In genomic region chr22:30438559-30438958, GRCh38 we compare ENCODE assay signal across 25 cellular contexts. TPM values are rescaled to one million over a fixed set of nuclear protein-coding genes. Genes with fewer than 3 reads are reported as not detected.
"Had no signal": no experiment of that assay in that cellular context is flagged by ENCODE, and none has a peak within 500 bp of the region (broad histone marks: within the 10 kb centered on the region; RNA-seq: fewer than 3 reads in every experiment).

No MANE protein-coding gene starts in this region.

- H3K27ac Mint-ChIP-seq: activated CD4-positive, alpha-beta memory T cell treated with anti-CD3 and anti-CD28 coated beads for 36 hours; activated naive CD8-positive, alpha-beta T cell treated with anti-CD3 and anti-CD28 coated beads, Interleukin-2, amount 10 ng/mL, durations not matched to agents 7 days and 5 days; activated T-helper 2 cell treated with anti-CD3 and anti-CD28 coated beads, Interferon-gamma antibody, Interleukin-2, Interleukin-4, amounts not matched to agents 10 μg/mL and 5 μg/mL and 100 μg/mL, durations not matched to agents 14 hours and 24 hours and 36 hours; neural progenitor cell; stimulated activated naive CD8-positive, alpha-beta T cell treated with anti-CD3 and anti-CD28 coated beads, Interleukin-15, amount 100 ng/mL, for 72 hours; T-helper 2 cell treated with Interferon-gamma antibody and Interleukin-4, amounts not matched to agents 5 μg/mL and 100 μg/mL, for 36 hours; WTC11 had no signal

- H3K4me1 ChIP-seq: neural progenitor cell, upper lobe of left lung had no signal

- H3K9me3 ChIP-seq: upper lobe of left lung had no signal

- H3K27ac ChIP-seq: cardiac muscle cell, neural progenitor cell, upper lobe of left lung had no signal

- H3K36me3 Mint-ChIP-seq: neural progenitor cell had no signal

- DNase-seq: activated CD4-positive, alpha-beta memory T cell treated with anti-CD3 and anti-CD28 coated beads for 36 hours; activated CD4-positive, alpha-beta T cell treated with anti-CD3 and anti-CD28 coated beads for 4 hours; activated naive CD4-positive, alpha-beta T cell treated with Interleukin-2 at 50 U/mL for 16 hours; activated naive CD8-positive, alpha-beta T cell treated with anti-CD3 and anti-CD28 coated beads, Interleukin-2, amount 10 ng/mL, durations not matched to agents 7 days and 5 days; amygdala; foreskin fibroblast; midbrain; right cardiac atrium; stimulated activated CD4-positive, alpha-beta T cell treated with anti-CD3 and anti-CD28 coated beads, Interleukin-15, amount 100 ng/mL, for 24 hours; stimulated activated CD4-positive, alpha-beta T cell treated with anti-CD3 and anti-CD28 coated beads, Interleukin-2, amount 100 ng/mL, for 48 hours; stimulated activated naive CD8-positive, alpha-beta T cell treated with anti-CD3 and anti-CD28 coated beads, Interleukin-15, amount 100 ng/mL, for 72 hours; upper lobe of left lung had no signal

- H3K4me3 ChIP-seq: cardiac muscle cell, neural progenitor cell, upper lobe of left lung had no signal

- H3K36me3 ChIP-seq: cardiac muscle cell, neural progenitor cell, upper lobe of left lung had no signal

- H3K27me3 ChIP-seq: cardiac muscle cell, neural progenitor cell, upper lobe of left lung had no signal

- H3K9me3 Mint-ChIP-seq: neural progenitor cell had no signal

- H3K4me2 ChIP-seq: neural progenitor cell had no signal

- H2AFZ ChIP-seq: neural progenitor cell had no signal

- ATAC-seq: left lobe of liver; right cardiac atrium; stimulated activated naive CD8-positive, alpha-beta T cell treated with anti-CD3 and anti-CD28 coated beads, Interleukin-15, amount 100 ng/mL, for 72 hours; WTC11 had no signal

- H3K4me3 Mint-ChIP-seq: activated CD4-positive, alpha-beta memory T cell treated with anti-CD3 and anti-CD28 coated beads for 36 hours; activated naive CD8-positive, alpha-beta T cell treated with anti-CD3 and anti-CD28 coated beads, Interleukin-2, amount 10 ng/mL, durations not matched to agents 7 days and 5 days; neural progenitor cell; stimulated activated naive CD8-positive, alpha-beta T cell treated with anti-CD3 and anti-CD28 coated beads, Interleukin-15, amount 100 ng/mL, for 72 hours; T-helper 2 cell treated with Interferon-gamma antibody and Interleukin-4, amounts not matched to agents 5 μg/mL and 100 μg/mL, for 36 hours; WTC11 had no signal

RNA-seq across cellular contexts. Expression of gene SEC14L3, which starts 33.3 kb away (rescaled TPM):
- total RNA-seq: activated CD4-positive, alpha-beta memory T cell treated with anti-CD3 and anti-CD28 coated beads for 36 hours; activated naive CD8-positive, alpha-beta T cell treated with anti-CD3 and anti-CD28 coated beads, Interleukin-2, amount 10 ng/mL, durations not matched to agents 7 days and 5 days; activated T-helper 2 cell treated with anti-CD3 and anti-CD28 coated beads, Interferon-gamma antibody, Interleukin-2, Interleukin-4, amounts not matched to agents 10 μg/mL and 5 μg/mL and 100 μg/mL, durations not matched to agents 14 hours and 24 hours and 36 hours; cardiac muscle cell; glomerular endothelial cell; lung microvascular endothelial cell; myocyte; osteoblast; progenitor cell of endocrine pancreas; right cardiac atrium; skeletal muscle tissue; temporal lobe; WTC11 had no signal
